Comparison of ENCODE assay signal across 24 cellular contexts in the genomic region with DNA sequence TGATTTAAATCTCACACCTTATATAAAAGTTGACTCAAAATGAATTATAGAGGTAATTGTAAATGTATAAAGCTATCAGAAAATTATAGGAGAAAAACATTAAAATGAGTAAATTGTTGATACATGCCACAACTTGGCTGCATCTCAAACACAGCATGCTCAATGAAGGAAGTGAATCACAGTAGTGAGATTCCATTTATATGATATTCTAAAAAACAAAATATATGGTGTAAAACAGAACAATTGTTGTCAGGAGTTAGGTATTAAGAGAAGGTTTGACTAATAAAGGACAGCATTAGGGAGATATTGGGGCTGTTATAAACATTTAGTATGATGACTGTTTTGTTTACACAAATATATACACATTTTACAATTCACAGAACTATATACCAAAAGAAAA.
DNase-seq lines count a peak whose midpoint lies in the region; ATAC-seq, FAIRE-seq and TF ChIP-seq lines count a peak whose summit lies in the region.
"Had no signal": no experiment of that assay in that cellular context is flagged by ENCODE, and none has a peak within 500 bp of the region (broad histone marks: within the 10 kb centered on the region; RNA-seq: fewer than 3 reads in every experiment).

No MANE protein-coding gene starts in this region.

- H3K9me3 ChIP-seq in MG63 (no peaks in the 10 kb centered on the region), small intestine (ENCODE audit: control insufficient read depth, low read depth) (no peaks in the 10 kb centered on the region)
- no peaks in the 10 kb centered on the region for H3K9me3 ChIP-seq in CD4-positive, alpha-beta T cell (ENCODE audit: control insufficient read depth, low read length)
- H3K9me3 ChIP-seq: A549, Caco-2 had no signal

- no peaks in the 10 kb centered on the region for H3K4me1 ChIP-seq in small intestine (ENCODE audit: control insufficient read depth in 2 of 2, insufficient read depth in 1 of 2, low read depth in 1 of 2, low read length in 1 of 2)
- H3K4me1 ChIP-seq: A549, Caco-2 had no signal

- CTCF ChIA-PET in CD4-positive, alpha-beta T cell (lab: Charles Lee) = no interaction called here

- peak; percentile 4 for DNase-seq in MG63
- peak; percentile 75 for DNase-seq in bronchial epithelial cell (ENCODE audit: low read depth)
- peak; percentile 8 for DNase-seq in fibroblast of pulmonary artery (ENCODE audit: low read depth)
- DNase-seq in small intestine = no peak
- DNase-seq in NCI-H1417 treated with DMSO at 0.1 percent for 48 hours (lab: John Stamatoyannopoulos, UW) = no peak
- DNase-seq in CD4-positive, alpha-beta T cell = no peak
- DNase-seq in glomerular visceral epithelial cell (ENCODE audit: extremely low spot score) = no peak
- DNase-seq: 8988T; ACHN; AML-193; C1 segment of cervical spinal cord; Caco-2; CD8-positive, alpha-beta T cell; DMS 273 treated with DMSO at 0.1 percent for 48 hours; DMS79; EL; GDM1; GM23248; H7; HCEC 1CT had no signal

- H3K36me3 Mint-ChIP-seq in CD4-positive, alpha-beta T cell (ENCODE audit: low read depth) = no peaks in the 10 kb centered on the region
- H3K36me3 Mint-ChIP-seq: CD8-positive, alpha-beta T cell had no signal

- FAIRE-seq in bronchial epithelial cell (lab: Jason Lieb, UNC) (no peak), small intestine (lab: Jason Lieb, UNC) (peak; percentile 72)
- FAIRE-seq: A549, GM12878, GM19239, H1 had no signal

- H3K36me3 ChIP-seq in MG63 (no peaks in the 10 kb centered on the region), bronchial epithelial cell (ENCODE audit: control insufficient read depth, insufficient read depth, low read length) (no peaks in the 10 kb centered on the region), small intestine (ENCODE audit: control insufficient read depth in 2 of 2, insufficient read depth in 2 of 2, low read length in 2 of 2) (no peaks in the 10 kb centered on the region)

- H3K27ac Mint-ChIP-seq in CD4-positive, alpha-beta T cell = no peak overlapping the region
- H3K27ac Mint-ChIP-seq: CD8-positive, alpha-beta T cell had no signal

- no peak overlapping the region for H3K27ac ChIP-seq in small intestine (ENCODE audit: low read depth in 1 of 2, low read length in 1 of 2)
- H3K27ac ChIP-seq in CD4-positive, alpha-beta T cell (ENCODE audit: low read depth, low read length) = no peak overlapping the region
- H3K27ac ChIP-seq: A549, GM23248 had no signal

- H3K27me3 ChIP-seq in MG63 (no peaks in the 10 kb centered on the region), bronchial epithelial cell (ENCODE audit: control insufficient read depth, insufficient read depth, low read length) (no peaks in the 10 kb centered on the region), small intestine (ENCODE audit: control insufficient read depth in 2 of 2, insufficient read depth in 2 of 2, low read length in 2 of 2) (no peaks in the 10 kb centered on the region)
- no peaks in the 10 kb centered on the region for H3K27me3 ChIP-seq in CD4-positive, alpha-beta T cell (ENCODE audit: control insufficient read depth, insufficient read depth, low read length)

- H3K4me3 Mint-ChIP-seq in CD4-positive, alpha-beta T cell = no peak overlapping the region
- H3K4me3 Mint-ChIP-seq: CD8-positive, alpha-beta T cell had no signal

- ATAC-seq in CD4-positive, alpha-beta T cell (ENCODE audit: poor library complexity) = no peak
- ATAC-seq: A549; CD8-positive, alpha-beta T cell; GM12878 had no signal

- peaks cover 2% of the 10 kb centered on the region for H3K9me3 Mint-ChIP-seq in CD4-positive, alpha-beta T cell
- H3K9me3 Mint-ChIP-seq: CD8-positive, alpha-beta T cell had no signal

- POLR2A ChIA-PET in CD4-positive, alpha-beta T cell (lab: Charles Lee) = no interaction called here

- H3K4me1 Mint-ChIP-seq in CD4-positive, alpha-beta T cell (ENCODE audit: low read depth) = no peaks in the 10 kb centered on the region

- H3K4me3 ChIP-seq in MG63 (no peak overlapping the region), bronchial epithelial cell (ENCODE audit: low read depth, low read length) (no peak overlapping the region), fibroblast of pulmonary artery (replicated peaks; ENCODE audit: low read depth, low read length) (no peak overlapping the region), small intestine (ENCODE audit: low read depth in 1 of 2, low read length in 2 of 2) (no peak overlapping the region)
- H3K4me3 ChIP-seq: A549, GM12878, GM23248 had no signal

- TF ChIP-seq CTCF in bronchial epithelial cell (IDR thresholded peaks at IDR 0.05; ENCODE audit: insufficient read depth, low read length, severe bottlenecking) (no peak), fibroblast of pulmonary artery (IDR thresholded peaks at IDR 0.05; ENCODE audit: low read length, missing control alignments) (no peak)
- no peak for TF ChIP-seq CTCF in CD4-positive, alpha-beta T cell (IDR thresholded peaks at IDR 0.05)

- intact Hi-C loops in CD4-positive, alpha-beta T cell (cut with DNase I, micrococcal nuclease) = no loop called here

- H3K27me3 Mint-ChIP-seq in CD4-positive, alpha-beta T cell = no peaks in the 10 kb centered on the region

Comparison
In these comparisons a context has a peak if more than half of its experiments do, and no peak if none do; other contexts are left out.
1. DNase-seq: peak in MG63 (single experiment), bronchial epithelial cell (single experiment) and fibroblast of pulmonary artery (single experiment); none in small intestine (single experiment), NCI-H1417 treated with DMSO at 0.1 percent for 48 hours (single experiment), CD4-positive, alpha-beta T cell (0 of 10) and glomerular visceral epithelial cell (single experiment).